Comparison of ENCODE assay signal across 11 cellular contexts in the genomic region with DNA sequence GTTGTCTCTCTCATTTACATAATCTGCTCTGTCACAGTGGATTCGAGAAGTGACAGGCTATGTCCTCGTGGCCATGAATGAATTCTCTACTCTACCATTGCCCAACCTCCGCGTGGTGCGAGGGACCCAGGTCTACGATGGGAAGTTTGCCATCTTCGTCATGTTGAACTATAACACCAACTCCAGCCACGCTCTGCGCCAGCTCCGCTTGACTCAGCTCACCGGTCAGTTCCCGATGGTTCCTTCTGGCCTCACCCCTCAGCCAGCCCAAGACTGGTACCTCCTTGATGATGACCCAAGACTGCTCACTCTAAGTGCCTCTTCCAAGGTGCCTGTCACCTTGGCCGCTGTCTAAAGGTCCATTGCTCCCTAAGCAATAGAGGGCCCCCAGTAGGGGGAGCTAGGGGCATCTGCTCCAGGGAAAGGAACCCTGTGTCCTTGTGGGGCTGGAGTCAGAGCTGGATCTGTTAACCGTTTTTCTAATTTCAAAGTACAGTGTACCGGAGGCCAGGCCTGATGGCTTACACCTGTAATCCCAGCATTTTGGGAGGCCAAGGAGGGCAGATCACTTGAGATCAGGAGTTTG. TPM values are rescaled to one million over a fixed set of nuclear protein-coding genes. Genes with fewer than 3 reads are reported as not detected.
DNase-seq lines count a peak whose midpoint lies in the region; ATAC-seq, FAIRE-seq and TF ChIP-seq lines count a peak whose summit lies in the region.
"Had no signal": no experiment of that assay in that cellular context is flagged by ENCODE, and none has a peak within 500 bp of the region (broad histone marks: within the 10 kb centered on the region; RNA-seq: fewer than 3 reads in every experiment).

No MANE protein-coding gene starts in this region.

- H3K4me1 ChIP-seq in endothelial cell of umbilical vein (ENCODE audit: control insufficient read depth, extremely low read depth, insufficient read depth, low read length) = peaks cover 16% of the 10 kb centered on the region

- FAIRE-seq in endothelial cell of umbilical vein (lab: Jason Lieb, UNC) = no peak
- FAIRE-seq: GM18507 had no signal

- no peak overlapping the region for H3K4me2 ChIP-seq in endothelial cell of umbilical vein (ENCODE audit: insufficient read depth, low read length)

- intact Hi-C loops in endothelial cell of umbilical vein (cut with micrococcal nuclease) = no loop called here

- H3K27me3 ChIP-seq in endothelial cell of umbilical vein (ENCODE audit: control insufficient read depth in 2 of 2, insufficient read depth in 2 of 2, low read length in 2 of 2) = peaks cover 4 to 8% of the 10 kb centered on the region in 2 experiments

- POLR2A ChIA-PET in endothelial cell of umbilical vein (lab: Charles Lee) = interaction anchor here (0.6 to 0.9 kb wide), 2 partner anchors 19 to 78 kb away, joined by 5 to 6 read pairs; partner anchors contain the start of gene PA2G4

- peak; percentile 24 to 29 for DNase-seq in stimulated activated CD4-positive, alpha-beta T cell treated with anti-CD3 and anti-CD28 coated beads, Interleukin-2, amount 100 ng/mL, for 48 hours
- no peak for DNase-seq in stimulated activated CD4-positive, alpha-beta T cell treated with anti-CD3 and anti-CD28 coated beads, Interleukin-12 subunit alpha, Interleukin-12 subunit beta, amount 100 ng/mL, for 4 hours
- peak; percentile 34 for DNase-seq in RPMI8226
- DNase-seq in endothelial cell of umbilical vein (ENCODE audit: low read depth, low spot score) = peak; percentile 20
- DNase-seq in DMS79 treated with DMSO at 0.1 percent for 48 hours (lab: John Stamatoyannopoulos, UW) = no peak
- DNase-seq: NCI-H226 had no signal

- H3K9me3 ChIP-seq in endothelial cell of umbilical vein (replicated peaks; ENCODE audit: control insufficient read depth, insufficient read depth, low read length) = no peaks in the 10 kb centered on the region

- H3K9ac ChIP-seq in endothelial cell of umbilical vein (replicated peaks; ENCODE audit: extremely low read depth, insufficient read depth, low read length) = no peak overlapping the region

- no peak overlapping the region for H3K4me3 ChIP-seq in endothelial cell of umbilical vein (replicated peaks in 1 of 3; ENCODE audit: insufficient read depth in 1 of 3, low read depth in 1 of 3, low read length in 3 of 3)
- H3K4me3 ChIP-seq: coronary artery had no signal

- no peaks in the 10 kb centered on the region for H4K20me1 ChIP-seq in endothelial cell of umbilical vein (replicated peaks; ENCODE audit: control insufficient read depth, extremely low read depth, insufficient read depth, low read length)

- peak; percentile 40 to 58 for TF ChIP-seq CTCF in endothelial cell of umbilical vein (IDR thresholded peaks at IDR 0.05; ENCODE audit: extremely low read depth in 1 of 2, insufficient read depth in 1 of 2, low read depth in 1 of 2, low read length in 2 of 2)

- no peak for TF ChIP-seq POLR2A in endothelial cell of umbilical vein (IDR thresholded peaks at IDR 0.05; ENCODE audit: low read depth, low read length)

- dilution Hi-C loops in endothelial cell of umbilical vein (cut with MboI; ENCODE audit: extremely low pct_ligation_motif_present, low sequenced_read_pairs) = no loop called here

- no peak overlapping the region for H3K27ac ChIP-seq in endothelial cell of umbilical vein (ENCODE audit: insufficient read depth, low read depth, low read length)
- H3K27ac ChIP-seq: coronary artery had no signal

- H2AFZ ChIP-seq in endothelial cell of umbilical vein (ENCODE audit: low read depth, low read length) = no peak overlapping the region

- H3K36me3 ChIP-seq in endothelial cell of umbilical vein (ENCODE audit: control insufficient read depth in 2 of 2, extremely low read depth in 1 of 2, insufficient read depth in 2 of 2, low read length in 2 of 2) = no peaks in the 10 kb centered on the region

- no peaks in the 10 kb centered on the region for H3K79me2 ChIP-seq in endothelial cell of umbilical vein (ENCODE audit: control insufficient read depth, insufficient read depth, low read length)

- no TSS peak for BruUV-seq in endothelial cell of umbilical vein (replicated peaks; lab: Mats Ljungman, UMichigan)

- CTCF ChIA-PET in endothelial cell of umbilical vein (lab: Charles Lee) = interaction anchor here (0.6 to 2.9 kb wide), 13 partner anchors 11 to 342 kb away, joined by 3 to 35 read pairs (median 7); partner anchors contain the start of genes GDF11, PA2G4, SMARCC2 and SUOX

- H3K9me1 ChIP-seq in endothelial cell of umbilical vein (replicated peaks; ENCODE audit: control insufficient read depth, extremely low read depth, insufficient read depth, low read length) = no peaks in the 10 kb centered on the region

- ATAC-seq in HG02798 (IDR thresholded peaks at IDR 0.05; ENCODE audit: poor library complexity, unreplicated experiment) (no peak), HG02623 (IDR thresholded peaks at IDR 0.05; ENCODE audit: unreplicated experiment) (no peak), GM21576 (IDR thresholded peaks at IDR 0.05; ENCODE audit: unreplicated experiment) (no peak)

TF ChIP-seq in endothelial cell of umbilical vein, 7 proteins besides CTCF, POLR2A, EP300 and RAD21:
- TF ChIP-seq FOS (IDR thresholded peaks at IDR 0.05; ENCODE audit: borderline replicate concordance, insufficient read depth, low read length) (no peak), EZH2 (IDR thresholded peaks at IDR 0.05; ENCODE audit: borderline replicate concordance, low read depth, low read length, severe bottlenecking) (no peak), GATA2 (IDR thresholded peaks at IDR 0.05; ENCODE audit: insufficient read depth, insufficient read length, low read depth, low read length) (no peak), MYC (IDR thresholded peaks at IDR 0.05; ENCODE audit: low read depth, low read length) (no peak), JUN (IDR thresholded peaks at IDR 0.05; ENCODE audit: borderline replicate concordance, insufficient read depth, insufficient read length, low read depth) (no peak), MAX (IDR thresholded peaks at IDR 0.05; ENCODE audit: insufficient read depth, insufficient read length) (no peak), POLR2AphosphoS5 (IDR thresholded peaks at IDR 0.05; ENCODE audit: insufficient read depth, low read depth, low read length) (no peak)

RNA-seq across cellular contexts. Expression of gene ERBB3, which starts 5.1 kb away (rescaled TPM):
- total RNA-seq in endothelial cell of umbilical vein = 0.11 TPM in 1 of 2 replicates, not detected in the other
- 0.08 and 1.5 TPM in 2 replicates for polyA plus RNA-seq in endothelial cell of umbilical vein
- polyA plus RNA-seq in endothelial cell of umbilical vein (2011; cell fraction: cytosol; rRNA removed) = 0.12 and 0.23 TPM in 2 replicates
- polyA plus RNA-seq in endothelial cell of umbilical vein (2011; cell fraction: nucleus; rRNA removed) = 0.34 TPM in 1 of 2 replicates, not detected in the other
- 0.29 TPM in 1 of 2 replicates, not detected in the other for polyA plus RNA-seq in endothelial cell of umbilical vein (2012)
- 0.30 and 0.32 TPM in 2 replicates for polyA minus RNA-seq in endothelial cell of umbilical vein
- polyA minus RNA-seq in endothelial cell of umbilical vein (2011; cell fraction: cytosol; rRNA and poly(A)+ RNA removed) = 10.3 TPM
- polyA minus RNA-seq in endothelial cell of umbilical vein (2011; cell fraction: nucleus; rRNA and poly(A)+ RNA removed) = not detected in 2 replicates

RNA-seq across cellular contexts. Expression of gene PA2G4, which starts 19.3 kb away (rescaled TPM):
- total RNA-seq in endothelial cell of umbilical vein = 170 and 188 TPM in 2 replicates
- 94.2 and 121 TPM in 2 replicates for polyA plus RNA-seq in endothelial cell of umbilical vein
- 223 and 250 TPM in 2 replicates for polyA plus RNA-seq in endothelial cell of umbilical vein (2011; cell fraction: cytosol; rRNA removed)
- polyA plus RNA-seq in endothelial cell of umbilical vein (2011; cell fraction: nucleus; rRNA removed) = 154 and 214 TPM in 2 replicates
- 200 and 296 TPM in 2 replicates for polyA plus RNA-seq in endothelial cell of umbilical vein (2012)
- polyA minus RNA-seq in endothelial cell of umbilical vein = 85.5 and 96.0 TPM in 2 replicates
- polyA minus RNA-seq in endothelial cell of umbilical vein (2011; cell fraction: cytosol; rRNA and poly(A)+ RNA removed) = 177 TPM
- polyA minus RNA-seq in endothelial cell of umbilical vein (2011; cell fraction: nucleus; rRNA and poly(A)+ RNA removed) = 41.8 and 42.7 TPM in 2 replicates

RNA-seq across cellular contexts. Expression of gene RPL41, which starts 31.4 kb away (rescaled TPM):
- 3,212 and 3,428 TPM in 2 replicates for total RNA-seq in endothelial cell of umbilical vein
- polyA plus RNA-seq in endothelial cell of umbilical vein = 9,033 and 9,990 TPM in 2 replicates
- 14,118 and 16,245 TPM in 2 replicates for polyA plus RNA-seq in endothelial cell of umbilical vein (2011; cell fraction: cytosol; rRNA removed)
- polyA plus RNA-seq in endothelial cell of umbilical vein (2011; cell fraction: nucleus; rRNA removed) = 3,801 and 4,276 TPM in 2 replicates
- polyA plus RNA-seq in endothelial cell of umbilical vein (2012) = 9,351 and 9,763 TPM in 2 replicates
- 1,710 and 2,069 TPM in 2 replicates for polyA minus RNA-seq in endothelial cell of umbilical vein
- 1,085 TPM for polyA minus RNA-seq in endothelial cell of umbilical vein (2011; cell fraction: cytosol; rRNA and poly(A)+ RNA removed)
- 238 and 301 TPM in 2 replicates for polyA minus RNA-seq in endothelial cell of umbilical vein (2011; cell fraction: nucleus; rRNA and poly(A)+ RNA removed)

RNA-seq across cellular contexts. Expression of gene ZC3H10, which starts 33.0 kb away (rescaled TPM):
- 8.7 and 10.1 TPM in 2 replicates for total RNA-seq in endothelial cell of umbilical vein
- polyA plus RNA-seq in endothelial cell of umbilical vein = 2.6 and 3.0 TPM in 2 replicates
- 1.3 and 1.5 TPM in 2 replicates for polyA plus RNA-seq in endothelial cell of umbilical vein (2011; cell fraction: cytosol; rRNA removed)
- 5.0 and 6.5 TPM in 2 replicates for polyA plus RNA-seq in endothelial cell of umbilical vein (2011; cell fraction: nucleus; rRNA removed)
- 3.1 and 3.8 TPM in 2 replicates for polyA plus RNA-seq in endothelial cell of umbilical vein (2012)
- polyA minus RNA-seq in endothelial cell of umbilical vein = 12.2 and 15.4 TPM in 2 replicates
- polyA minus RNA-seq in endothelial cell of umbilical vein (2011; cell fraction: cytosol; rRNA and poly(A)+ RNA removed) = 3.3 TPM
- polyA minus RNA-seq in endothelial cell of umbilical vein (2011; cell fraction: nucleus; rRNA and poly(A)+ RNA removed) = 13.9 and 21.3 TPM in 2 replicates

RNA-seq across cellular contexts. Expression of gene ESYT1, which starts 43.0 kb away (rescaled TPM):
- 133 and 161 TPM in 2 replicates for total RNA-seq in endothelial cell of umbilical vein
- polyA plus RNA-seq in endothelial cell of umbilical vein = 233 and 234 TPM in 2 replicates
- polyA plus RNA-seq in endothelial cell of umbilical vein (2011; cell fraction: cytosol; rRNA removed) = 159 and 161 TPM in 2 replicates
- 247 and 260 TPM in 2 replicates for polyA plus RNA-seq in endothelial cell of umbilical vein (2011; cell fraction: nucleus; rRNA removed)
- 106 and 110 TPM in 2 replicates for polyA plus RNA-seq in endothelial cell of umbilical vein (2012)
- 309 and 339 TPM in 2 replicates for polyA minus RNA-seq in endothelial cell of umbilical vein
- 102 TPM for polyA minus RNA-seq in endothelial cell of umbilical vein (2011; cell fraction: cytosol; rRNA and poly(A)+ RNA removed)
- 90.2 and 91.4 TPM in 2 replicates for polyA minus RNA-seq in endothelial cell of umbilical vein (2011; cell fraction: nucleus; rRNA and poly(A)+ RNA removed)

Comparison
In these comparisons a context has a peak if more than half of its experiments do, and no peak if none do; other contexts are left out.
1. DNase-seq: peak in stimulated activated CD4-positive, alpha-beta T cell treated with anti-CD3 and anti-CD28 coated beads, Interleukin-2, amount 100 ng/mL, for 48 hours (2 of 2), RPMI8226 (single experiment) and endothelial cell of umbilical vein (single experiment); none in stimulated activated CD4-positive, alpha-beta T cell treated with anti-CD3 and anti-CD28 coated beads, Interleukin-12 subunit alpha, Interleukin-12 subunit beta, amount 100 ng/mL, for 4 hours (single experiment) and DMS79 treated with DMSO at 0.1 percent for 48 hours (single experiment).